In genomic region chr3:177144922-177145321, GRCh38 we compare ENCODE assay signal across 8 cellular contexts. TPM values are rescaled to one million over a fixed set of nuclear protein-coding genes. Genes with fewer than 3 reads are reported as not detected.
A peak's percentile ranks its signal among the peaks of the same experiment; 100 is the strongest.
DNase-seq lines count a peak whose midpoint lies in the region; ATAC-seq and TF ChIP-seq lines count a peak whose summit lies in the region.

No MANE protein-coding gene starts in this region.

- no peaks in the 10 kb centered on the region for H3K9me3 Mint-ChIP-seq in osteocyte (ENCODE audit: unreplicated experiment)

- DNase-seq in NAMALWA (ENCODE audit: low spot score) (peak; percentile 84), iris pigment epithelial cell (ENCODE audit: low read depth) (peak; percentile 40), anterior cingulate cortex (lab: John Stamatoyannopoulos, UW) (no peak), osteocyte (ENCODE audit: extremely low spot score, unreplicated experiment) (no peak), NCI-H187 (lab: John Stamatoyannopoulos, UW) (no peak), AG20443 (ENCODE audit: low spot score) (no peak)

- H3K27me3 Mint-ChIP-seq in osteocyte (ENCODE audit: unreplicated experiment) = no peaks in the 10 kb centered on the region

- TF ChIP-seq CTCF in osteocyte (IDR thresholded peaks at IDR 0.05) = no peak

- ATAC-seq in GM18499 (IDR thresholded peaks at IDR 0.05; ENCODE audit: insufficient read depth, unreplicated experiment) = peak; percentile 56
- peak; percentile 60 for ATAC-seq in GM21528 (IDR thresholded peaks at IDR 0.05; ENCODE audit: low FRiP score, unreplicated experiment)

- peaks cover 6% of the 10 kb centered on the region for H3K36me3 Mint-ChIP-seq in osteocyte (ENCODE audit: unreplicated experiment)

- no peak overlapping the region for H3K4me3 Mint-ChIP-seq in osteocyte (ENCODE audit: unreplicated experiment)

- H3K27ac Mint-ChIP-seq in osteocyte (ENCODE audit: unreplicated experiment) = no peak overlapping the region

- peaks cover 63% of the 10 kb centered on the region for H3K4me1 Mint-ChIP-seq in osteocyte (ENCODE audit: unreplicated experiment)

RNA-seq across cellular contexts. Expression of gene TBL1XR1, which starts 52.4 kb away (rescaled TPM):
- 370 and 381 TPM in 2 replicates for total RNA-seq in osteocyte

Comparison
In these comparisons a context has a peak if more than half of its experiments do, and no peak if none do; other contexts are left out.
1. DNase-seq: peak in NAMALWA (single experiment) and iris pigment epithelial cell (single experiment); none in anterior cingulate cortex (0 of 58), osteocyte (single experiment), NCI-H187 (0 of 2) and AG20443 (single experiment).